Comparison of ENCODE assay signal across 12 cellular contexts in genomic region chr2:223865907-223866508, GRCh38. TPM values are rescaled to one million over a fixed set of nuclear protein-coding genes. Genes with fewer than 3 reads are reported as not detected.
DNase-seq lines count a peak whose midpoint lies in the region; ATAC-seq and TF ChIP-seq lines count a peak whose summit lies in the region.
"Had no signal": no experiment of that assay in that cellular context is flagged by ENCODE, and none has a peak within 500 bp of the region (broad histone marks: within the 10 kb centered on the region; RNA-seq: fewer than 3 reads in every experiment).

No MANE protein-coding gene starts in this region.

- TF ChIP-seq CTCF in Calu3 (IDR thresholded peaks at IDR 0.05; ENCODE audit: unreplicated experiment), result no peak
- no peak for TF ChIP-seq CTCF in OCI-LY7 (conservative IDR thresholded peaks at IDR 0.05; ENCODE audit: low read length)

- H3K36me3 ChIP-seq in OCI-LY7 (ENCODE audit: insufficient read depth, low read length), result no peaks in the 10 kb centered on the region
- H3K36me3 ChIP-seq: suprapubic skin had no signal

- DNase-seq in Calu3, result no peak
- DNase-seq in OCI-LY7 (ENCODE audit: low spot score), result peak; percentile 22
- DNase-seq in epithelial cell of prostate (ENCODE audit: low read depth, low spot score), result no peak
- no peak for DNase-seq in globus pallidus (ENCODE audit: low spot score)
- DNase-seq in AG20443 (ENCODE audit: low spot score), result no peak
- no peak for DNase-seq in A172 (ENCODE audit: low spot score)
- DNase-seq: activated T-cell treated with anti-CD3 and anti-CD28 coated beads, Interleukin-2, amount 50 U/mL, for 4 hours; lower lobe of right lung; NCI-H748 treated with DMSO at 0.1 percent for 48 hours had no signal

- BruUV-seq in Calu3 (replicated peaks; lab: Mats Ljungman, UMichigan) (no TSS peak), OCI-LY7 (replicated peaks; lab: Mats Ljungman, UMichigan) (no TSS peak)

- H3K27ac Mint-ChIP-seq in Calu3 (ENCODE audit: unreplicated experiment), result peak overlapping the region; percentile 27

- no peak overlapping the region for H3K27ac ChIP-seq in OCI-LY7 (ENCODE audit: low read depth, low read length, poor library complexity, severe bottlenecking)
- H3K27ac ChIP-seq in epithelial cell of prostate, result peak overlapping the region; percentile 60
- H3K27ac ChIP-seq: lower lobe of right lung, suprapubic skin had no signal

- no peak overlapping the region for H3K4me2 ChIP-seq in OCI-LY7 (ENCODE audit: low read length)

- POLR2A ChIA-PET in OCI-LY7 (lab: Charles Lee), result interaction anchor here (0.7 to 1.8 kb wide), 3 partner anchors 14 to 31 kb away, joined by 3 to 4 read pairs (median 3); no protein-coding TSS in a partner anchor

- H3K79me2 ChIP-seq in OCI-LY7 (ENCODE audit: insufficient read depth, low read depth, low read length), result no peaks in the 10 kb centered on the region

- H3K36me3 Mint-ChIP-seq in Calu3 (ENCODE audit: insufficient read depth, unreplicated experiment), result peaks cover 5% of the 10 kb centered on the region

- H2AFZ ChIP-seq in OCI-LY7 (ENCODE audit: low read length), result no peak overlapping the region

- H3K4me1 ChIP-seq in OCI-LY7 (ENCODE audit: insufficient read depth, low read length, poor library complexity, severe bottlenecking), result peaks cover 16% of the 10 kb centered on the region
- H3K4me1 ChIP-seq: lower lobe of right lung, suprapubic skin had no signal

- H3K9me3 Mint-ChIP-seq in Calu3 (ENCODE audit: low read depth, unreplicated experiment), result no peaks in the 10 kb centered on the region
- H3K9me3 Mint-ChIP-seq: activated T-cell treated with anti-CD3 and anti-CD28 coated beads, Interleukin-2, amount 50 U/mL, for 4 hours had no signal

- H3K27me3 Mint-ChIP-seq in Calu3 (ENCODE audit: unreplicated experiment), result no peaks in the 10 kb centered on the region

- intact Hi-C loops in Calu3 (cut with micrococcal nuclease; ENCODE audit: unreplicated experiment), result no loop called here
- intact Hi-C loops in OCI-LY7 (cut with micrococcal nuclease; ENCODE audit: unreplicated experiment), result loop anchor here (10.0 kb wide), 1 partner anchor 411 kb away; no protein-coding TSS in a partner anchor

- H3K4me1 Mint-ChIP-seq in Calu3 (ENCODE audit: low read depth, unreplicated experiment), result peaks cover 41% of the 10 kb centered on the region

- CTCF ChIA-PET in Calu3 (lab: Charles Lee) (no interaction called here), OCI-LY7 (lab: Charles Lee; ENCODE audit: unreplicated experiment) (no interaction called here)

- H3K9me3 ChIP-seq in OCI-LY7 (ENCODE audit: low read length), result no peaks in the 10 kb centered on the region
- H3K9me3 ChIP-seq: lower lobe of right lung, suprapubic skin had no signal

- no peaks in the 10 kb centered on the region for H4K20me1 ChIP-seq in OCI-LY7 (ENCODE audit: insufficient read depth, low read length)

- H3K9me2 ChIP-seq in OCI-LY7 (ENCODE audit: insufficient read depth, low read length), result no peaks in the 10 kb centered on the region

- H3K4me3 Mint-ChIP-seq in Calu3 (ENCODE audit: low read depth, unreplicated experiment), result no peak overlapping the region
- H3K4me3 Mint-ChIP-seq: activated T-cell treated with anti-CD3 and anti-CD28 coated beads, Interleukin-2, amount 50 U/mL, for 4 hours had no signal

- ATAC-seq in GM21447 (IDR thresholded peaks at IDR 0.05; ENCODE audit: unreplicated experiment) (peak; percentile 38), GM19035 (IDR thresholded peaks at IDR 0.05; ENCODE audit: unreplicated experiment) (no peak)
- ATAC-seq: lower lobe of right lung had no signal

- H3K4me3 ChIP-seq in OCI-LY7 (ENCODE audit: low read depth, low read length, poor library complexity, severe bottlenecking), result no peak overlapping the region
- H3K4me3 ChIP-seq: lower lobe of right lung, suprapubic skin had no signal

RNA-seq across cellular contexts. Expression of gene AP1S3, which starts 28.6 kb away (rescaled TPM):
- total RNA-seq in Calu3 (2022) (108 and 119 TPM in 2 replicates), OCI-LY7 (2022) (32.1 and 42.6 TPM in 2 replicates)
- 7.0 and 11.2 TPM in 2 replicates for total RNA-seq in OCI-LY7 (2014; rRNA removed; shearing (Covaris generic))
- 8.9 and 27.7 TPM in 2 replicates for total RNA-seq in A172 (2014; rRNA removed; shearing (Covaris generic))
